ENCODE assay signal across 1 cellular context in genomic region chr4:102827674-102828496, GRCh38.
TF ChIP-seq lines count a peak whose summit lies in the region.

No MANE protein-coding gene starts in this region.

TF ChIP-seq in K562, 482 proteins besides CTCF, POLR2A, EP300 and RAD21 (continued from another document and continues in another):
- TF ChIP-seq, protein P1, sequence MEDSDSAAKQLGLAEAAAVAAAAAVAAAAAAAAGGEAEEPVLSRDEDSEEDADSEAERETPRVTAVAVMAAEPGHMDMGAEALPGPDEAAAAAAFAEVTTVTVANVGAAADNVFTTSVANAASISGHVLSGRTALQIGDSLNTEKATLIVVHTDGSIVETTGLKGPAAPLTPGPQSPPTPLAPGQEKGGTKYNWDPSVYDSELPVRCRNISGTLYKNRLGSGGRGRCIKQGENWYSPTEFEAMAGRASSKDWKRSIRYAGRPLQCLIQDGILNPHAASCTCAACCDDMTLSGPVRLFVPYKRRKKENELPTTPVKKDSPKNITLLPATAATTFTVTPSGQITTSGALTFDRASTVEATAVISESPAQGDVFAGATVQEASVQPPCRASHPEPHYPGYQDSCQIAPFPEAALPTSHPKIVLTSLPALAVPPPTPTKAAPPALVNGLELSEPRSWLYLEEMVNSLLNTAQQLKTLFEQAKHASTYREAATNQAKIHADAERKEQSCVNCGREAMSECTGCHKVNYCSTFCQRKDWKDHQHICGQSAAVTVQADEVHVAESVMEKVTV (CRISPR knock-in tag; IDR thresholded peaks at IDR 0.05), result no peak
- TF ChIP-seq ZNF316 (IDR thresholded peaks at IDR 0.05) (no peak), RBM17 (IDR thresholded peaks at IDR 0.05; ENCODE audit: borderline replicate concordance, low read depth, low read length) (no peak), XRCC3 (IDR thresholded peaks at IDR 0.05) (no peak), DDX20 (tag; IDR thresholded peaks at IDR 0.05; ENCODE audit: low read depth) (no peak), SRSF9 (IDR thresholded peaks at IDR 0.05; ENCODE audit: borderline replicate concordance, low read depth, low read length) (no peak), ZNF212 (CRISPR knock-in tag; IDR thresholded peaks at IDR 0.05) (no peak), FOXK1 (CRISPR knock-in tag; IDR thresholded peaks at IDR 0.05; ENCODE audit: borderline replicate concordance) (peak; percentile 53; the same call in 1 of the 2 replicates), RAD51 (IDR thresholded peaks at IDR 0.05; ENCODE audit: borderline replicate concordance, low read depth) (peak; percentile 67; the same call in 1 of the 2 replicates), ZSCAN32 (CRISPR knock-in tag; IDR thresholded peaks at IDR 0.05) (no peak), ZNF239 (CRISPR knock-in tag; IDR thresholded peaks at IDR 0.05) (no peak), MAFK (IDR thresholded peaks at IDR 0.05; ENCODE audit: low read length) (no peak), BRF2 (IDR thresholded peaks at IDR 0.05; ENCODE audit: borderline replicate concordance, insufficient read depth, insufficient read length) (no peak), KAT8 (IDR thresholded peaks at IDR 0.05; ENCODE audit: low read depth) (no peak), PATZ1 (CRISPR knock-in tag; IDR thresholded peaks at IDR 0.05; ENCODE audit: borderline replicate concordance) (no peak), REST (CRISPR knock-in tag; IDR thresholded peaks at IDR 0.05; ENCODE audit: low read depth) (no peak), ARNT (IDR thresholded peaks at IDR 0.05) (peak in 1 of 2 experiments; percentile 75; a peak in 2 of 4 replicates), TBP (optimal IDR thresholded peaks at IDR 0.05; ENCODE audit: low read depth, low read length) (peak; percentile 65), PBX2 (CRISPR knock-in tag; IDR thresholded peaks at IDR 0.05; ENCODE audit: low read depth) (no peak), PBX2 (tag; conservative IDR thresholded peaks at IDR 0.05; ENCODE audit: low read depth) (no peak), KAT7 (CRISPR knock-in tag; IDR thresholded peaks at IDR 0.05; ENCODE audit: borderline replicate concordance) (no peak), ZNF431 (CRISPR knock-in tag; IDR thresholded peaks at IDR 0.05) (no peak), POLR2G (IDR thresholded peaks at IDR 0.05; ENCODE audit: low read depth, low read length) (peak; percentile 61; the same call in 1 of the 2 replicates), FOXA3 (CRISPR knock-in tag; conservative IDR thresholded peaks at IDR 0.05 in 1 of 2, IDR thresholded peaks at IDR 0.05 in 1 of 2) (no peak; a peak in 1 of 4 replicates), MTA2 (IDR thresholded peaks at IDR 0.05; ENCODE audit: low read depth) (peak; percentile 8; the same call in 1 of the 2 replicates), KAT2B (IDR thresholded peaks at IDR 0.05; ENCODE audit: low read depth, low read length) (no peak), SIN3B (IDR thresholded peaks at IDR 0.05; ENCODE audit: low read depth) (no peak), TCF7 (IDR thresholded peaks at IDR 0.05; ENCODE audit: borderline replicate concordance) (no peak), ATF3 (IDR thresholded peaks at IDR 0.05) (peak; percentile 57; the same call in 1 of the 2 replicates), ATF3 (CRISPR knock-in tag; conservative IDR thresholded peaks at IDR 0.05) (peak; percentile 70; the same call in 1 of the 2 replicates), KLF10 (CRISPR knock-in tag; IDR thresholded peaks at IDR 0.05) (no peak), ETS2 (tag; IDR thresholded peaks at IDR 0.05; ENCODE audit: borderline replicate concordance, poor library complexity, severe bottlenecking) (no peak), MEF2D (tag; conservative IDR thresholded peaks at IDR 0.05; ENCODE audit: low read depth) (0 out of 2 replicates have a peak, but pooled peaks have one; percentile 42), GTF3C2 (IDR thresholded peaks at IDR 0.05; ENCODE audit: borderline replicate concordance, extremely low read depth, insufficient read length) (no peak), NCOR1 (IDR thresholded peaks at IDR 0.05) (peak; percentile 50), GABPB2 (CRISPR knock-in tag; conservative IDR thresholded peaks at IDR 0.05) (peak; percentile 75; the same call in 1 of the 2 replicates)
- TF ChIP-seq, protein P2, sequence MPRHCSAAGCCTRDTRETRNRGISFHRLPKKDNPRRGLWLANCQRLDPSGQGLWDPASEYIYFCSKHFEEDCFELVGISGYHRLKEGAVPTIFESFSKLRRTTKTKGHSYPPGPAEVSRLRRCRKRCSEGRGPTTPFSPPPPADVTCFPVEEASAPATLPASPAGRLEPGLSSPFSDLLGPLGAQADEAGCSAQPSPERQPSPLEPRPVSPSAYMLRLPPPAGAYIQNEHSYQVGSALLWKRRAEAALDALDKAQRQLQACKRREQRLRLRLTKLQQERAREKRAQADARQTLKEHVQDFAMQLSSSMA (CRISPR knock-in tag; IDR thresholded peaks at IDR 0.05), result peak; percentile 39; the same call in 1 of the 2 replicates
- TF ChIP-seq, protein P3, sequence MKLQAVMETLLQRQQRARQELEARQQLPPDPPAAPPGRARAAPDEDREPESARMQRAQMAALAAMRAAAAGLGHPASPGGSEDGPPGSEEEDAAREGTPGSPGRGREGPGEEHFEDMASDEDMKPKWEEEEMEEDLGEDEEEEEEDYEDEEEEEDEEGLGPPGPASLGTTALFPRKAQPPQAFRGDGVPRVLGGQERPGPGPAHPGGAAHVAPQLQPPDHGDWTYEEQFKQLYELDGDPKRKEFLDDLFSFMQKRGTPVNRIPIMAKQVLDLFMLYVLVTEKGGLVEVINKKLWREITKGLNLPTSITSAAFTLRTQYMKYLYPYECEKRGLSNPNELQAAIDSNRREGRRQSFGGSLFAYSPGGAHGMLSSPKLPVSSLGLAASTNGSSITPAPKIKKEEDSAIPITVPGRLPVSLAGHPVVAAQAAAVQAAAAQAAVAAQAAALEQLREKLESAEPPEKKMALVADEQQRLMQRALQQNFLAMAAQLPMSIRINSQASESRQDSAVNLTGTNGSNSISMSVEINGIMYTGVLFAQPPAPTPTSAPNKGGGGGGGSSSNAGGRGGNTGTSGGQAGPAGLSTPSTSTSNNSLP (IDR thresholded peaks at IDR 0.05; ENCODE audit: borderline replicate concordance, low read depth, low read length), result 0 out of 2 replicates have a peak, but pooled peaks have one; percentile 12
- TF ChIP-seq, protein P4, sequence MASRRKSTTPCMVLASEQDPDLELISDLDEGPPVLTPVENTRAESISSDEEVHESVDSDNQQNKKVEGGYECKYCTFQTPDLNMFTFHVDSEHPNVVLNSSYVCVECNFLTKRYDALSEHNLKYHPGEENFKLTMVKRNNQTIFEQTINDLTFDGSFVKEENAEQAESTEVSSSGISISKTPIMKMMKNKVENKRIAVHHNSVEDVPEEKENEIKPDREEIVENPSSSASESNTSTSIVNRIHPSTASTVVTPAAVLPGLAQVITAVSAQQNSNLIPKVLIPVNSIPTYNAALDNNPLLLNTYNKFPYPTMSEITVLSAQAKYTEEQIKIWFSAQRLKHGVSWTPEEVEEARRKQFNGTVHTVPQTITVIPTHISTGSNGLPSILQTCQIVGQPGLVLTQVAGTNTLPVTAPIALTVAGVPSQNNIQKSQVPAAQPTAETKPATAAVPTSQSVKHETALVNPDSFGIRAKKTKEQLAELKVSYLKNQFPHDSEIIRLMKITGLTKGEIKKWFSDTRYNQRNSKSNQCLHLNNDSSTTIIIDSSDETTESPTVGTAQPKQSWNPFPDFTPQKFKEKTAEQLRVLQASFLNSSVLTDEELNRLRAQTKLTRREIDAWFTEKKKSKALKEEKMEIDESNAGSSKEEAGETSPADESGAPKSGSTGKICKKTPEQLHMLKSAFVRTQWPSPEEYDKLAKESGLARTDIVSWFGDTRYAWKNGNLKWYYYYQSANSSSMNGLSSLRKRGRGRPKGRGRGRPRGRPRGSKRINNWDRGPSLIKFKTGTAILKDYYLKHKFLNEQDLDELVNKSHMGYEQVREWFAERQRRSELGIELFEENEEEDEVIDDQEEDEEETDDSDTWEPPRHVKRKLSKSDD (conservative IDR thresholded peaks at IDR 0.05; ENCODE audit: low read length), result peak; percentile 79; the same call in 1 of the 2 replicates
